In the genomic region with DNA sequence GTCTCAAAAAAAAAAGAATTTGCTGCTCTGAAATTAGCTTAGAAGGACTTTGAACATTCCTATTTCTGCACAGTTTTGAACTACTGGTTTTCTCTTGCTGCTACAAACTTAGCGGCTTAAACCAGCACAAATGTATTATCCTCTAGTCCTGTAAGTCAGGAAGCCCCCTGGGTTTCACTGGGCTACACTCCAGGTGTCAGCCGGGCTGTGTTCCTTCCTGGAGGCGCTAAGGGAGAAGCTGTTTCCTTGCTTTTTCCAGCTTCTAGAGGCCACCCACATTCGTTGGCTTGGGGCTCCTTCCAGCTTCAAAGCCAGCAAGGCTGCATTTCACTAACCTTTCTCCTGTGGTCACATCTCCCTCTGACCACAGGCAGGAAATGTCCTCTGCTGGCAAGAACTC, we compare ENCODE assay signal across 23 cellular contexts.
"Had no signal": no experiment of that assay in that cellular context is flagged by ENCODE, and none has a peak within 500 bp of the region (broad histone marks: within the 10 kb centered on the region; RNA-seq: fewer than 3 reads in every experiment).

No MANE protein-coding gene starts in this region.

- H3K4me1 Mint-ChIP-seq: activated CD4-positive, alpha-beta T cell treated with anti-CD3 and anti-CD28 coated beads, Interleukin-2, amount 10 ng/mL, durations not matched to agents 24 days and 14 days; activated naive CD8-positive, alpha-beta T cell treated with anti-CD3 and anti-CD28 coated beads, Interleukin-2, amount 10 ng/mL, durations not matched to agents 7 days and 5 days; activated T-helper 17 cell treated with anti-CD3 and anti-CD28 coated beads, Interleukin-2, amount 50 U/mL, for 72 hours; nephron; stimulated activated naive CD8-positive, alpha-beta T cell treated with anti-CD3 and anti-CD28 coated beads, Interleukin-15, amount 100 ng/mL, for 72 hours had no signal

- H3K9me3 Mint-ChIP-seq: activated CD4-positive, alpha-beta T cell treated with anti-CD3 and anti-CD28 coated beads, Interleukin-2, amount 10 ng/mL, durations not matched to agents 24 days and 14 days; activated CD8-positive, alpha-beta T cell treated with anti-CD3 and anti-CD28 coated beads for 36 hours; activated naive CD8-positive, alpha-beta T cell treated with anti-CD3 and anti-CD28 coated beads, Interleukin-2, amount 10 ng/mL, durations not matched to agents 7 days and 5 days; activated T-helper 17 cell treated with anti-CD3 and anti-CD28 coated beads, Interleukin-2, amount 50 U/mL, for 72 hours; effector memory CD8-positive, alpha-beta T cell; nephron; stimulated activated naive CD8-positive, alpha-beta T cell treated with anti-CD3 and anti-CD28 coated beads, Interleukin-15, amount 100 ng/mL, for 72 hours; type B pancreatic cell had no signal

- H3K27ac ChIP-seq: cardiac muscle cell, skin epidermis had no signal

- H3K36me3 ChIP-seq: cardiac muscle cell had no signal

- H3K36me3 Mint-ChIP-seq: activated naive CD8-positive, alpha-beta T cell treated with anti-CD3 and anti-CD28 coated beads, Interleukin-2, amount 10 ng/mL, durations not matched to agents 7 days and 5 days; type B pancreatic cell had no signal

- DNase-seq: activated CD4-positive, alpha-beta T cell treated with anti-CD3 and anti-CD28 coated beads, Interleukin-2, amount 10 ng/mL, durations not matched to agents 24 days and 14 days; activated CD8-positive, alpha-beta T cell treated with anti-CD3 and anti-CD28 coated beads for 36 hours; activated naive CD4-positive, alpha-beta T cell; activated naive CD8-positive, alpha-beta T cell treated with anti-CD3 and anti-CD28 coated beads, Interleukin-2, amount 10 ng/mL, durations not matched to agents 7 days and 5 days; activated T-cell treated with anti-CD3 and anti-CD28 coated beads, Interleukin-2, amount 50 U/mL, for 1 hour; amygdala; effector memory CD8-positive, alpha-beta T cell; foreskin fibroblast; hypothalamus; mammary epithelial cell; midbrain; nucleus accumbens; posterior cingulate gyrus; retina; stimulated activated CD4-positive, alpha-beta T cell treated with anti-CD3 and anti-CD28 coated beads, Interleukin-15, amount 100 ng/mL, for 24 hours; stimulated activated CD4-positive, alpha-beta T cell treated with anti-CD3 and anti-CD28 coated beads, Interleukin-2, amount 100 ng/mL, for 48 hours; stimulated activated naive CD8-positive, alpha-beta T cell treated with anti-CD3 and anti-CD28 coated beads, Interleukin-15, amount 100 ng/mL, for 72 hours had no signal

- H3K27me3 Mint-ChIP-seq: activated CD4-positive, alpha-beta T cell treated with anti-CD3 and anti-CD28 coated beads, Interleukin-2, amount 10 ng/mL, durations not matched to agents 24 days and 14 days; activated CD8-positive, alpha-beta T cell treated with anti-CD3 and anti-CD28 coated beads for 36 hours; activated naive CD8-positive, alpha-beta T cell treated with anti-CD3 and anti-CD28 coated beads, Interleukin-2, amount 10 ng/mL, durations not matched to agents 7 days and 5 days; activated T-helper 17 cell treated with anti-CD3 and anti-CD28 coated beads, Interleukin-2, amount 50 U/mL, for 72 hours; effector memory CD8-positive, alpha-beta T cell; stimulated activated naive CD8-positive, alpha-beta T cell treated with anti-CD3 and anti-CD28 coated beads, Interleukin-15, amount 100 ng/mL, for 72 hours; type B pancreatic cell had no signal

- H3K4me3 Mint-ChIP-seq: activated CD4-positive, alpha-beta T cell treated with anti-CD3 and anti-CD28 coated beads, Interleukin-2, amount 10 ng/mL, durations not matched to agents 24 days and 14 days; activated CD8-positive, alpha-beta T cell treated with anti-CD3 and anti-CD28 coated beads for 36 hours; activated naive CD8-positive, alpha-beta T cell treated with anti-CD3 and anti-CD28 coated beads, Interleukin-2, amount 10 ng/mL, durations not matched to agents 7 days and 5 days; activated T-helper 17 cell treated with anti-CD3 and anti-CD28 coated beads, Interleukin-2, amount 50 U/mL, for 72 hours; effector memory CD8-positive, alpha-beta T cell; nephron; stimulated activated naive CD8-positive, alpha-beta T cell treated with anti-CD3 and anti-CD28 coated beads, Interleukin-15, amount 100 ng/mL, for 72 hours; type B pancreatic cell had no signal

- H3K4me3 ChIP-seq: cardiac muscle cell, skin epidermis had no signal

- ATAC-seq: activated CD8-positive, alpha-beta T cell treated with anti-CD3 and anti-CD28 coated beads for 36 hours; activated T-helper 17 cell treated with anti-CD3 and anti-CD28 coated beads, Interleukin-2, amount 50 U/mL, for 72 hours; effector memory CD8-positive, alpha-beta T cell; left lobe of liver; stimulated activated naive CD8-positive, alpha-beta T cell treated with anti-CD3 and anti-CD28 coated beads, Interleukin-15, amount 100 ng/mL, for 72 hours had no signal

- H3K27ac Mint-ChIP-seq: activated CD4-positive, alpha-beta T cell treated with anti-CD3 and anti-CD28 coated beads, Interleukin-2, amount 10 ng/mL, durations not matched to agents 24 days and 14 days; activated CD8-positive, alpha-beta T cell treated with anti-CD3 and anti-CD28 coated beads for 36 hours; activated naive CD8-positive, alpha-beta T cell treated with anti-CD3 and anti-CD28 coated beads, Interleukin-2, amount 10 ng/mL, durations not matched to agents 7 days and 5 days; activated T-helper 17 cell treated with anti-CD3 and anti-CD28 coated beads, Interleukin-2, amount 50 U/mL, for 72 hours; effector memory CD8-positive, alpha-beta T cell; nephron; stimulated activated naive CD8-positive, alpha-beta T cell treated with anti-CD3 and anti-CD28 coated beads, Interleukin-15, amount 100 ng/mL, for 72 hours; type B pancreatic cell had no signal

- H3K27me3 ChIP-seq: cardiac muscle cell had no signal
